ENCODE assay signal across 12 cellular contexts in genomic region chr2:240232264-240232915, GRCh38.
DNase-seq lines count a peak whose midpoint lies in the region; ATAC-seq and TF ChIP-seq lines count a peak whose summit lies in the region.
"Had no signal": no experiment of that assay in that cellular context is flagged by ENCODE, and none has a peak within 500 bp of the region (broad histone marks: within the 10 kb centered on the region; RNA-seq: fewer than 3 reads in every experiment).

No MANE protein-coding gene starts in this region.

- no peaks in the 10 kb centered on the region for H3K79me2 ChIP-seq in KMS-11 (ENCODE audit: insufficient read depth, low read depth)

- H3K9me3 ChIP-seq in BLaER1 treated with 17β-estradiol and CSF1 and Interleukin-3, amounts not matched to agents 10 nM and 100 nM (replicated peaks in 1 of 11): peaks cover 16 to 23% (median 22%) of the 10 kb centered on the region in 11 experiments
- H3K9me3 ChIP-seq in colonic mucosa: no peaks in the 10 kb centered on the region
- H3K9me3 ChIP-seq: SK-N-SH had no signal

- H3K4me3 Mint-ChIP-seq in natural killer cell treated with Interleukin-12 subunit alpha and Interleukin-12 subunit beta and Interleukin-15 and Interleukin-18, amount 100 ng/mL, for 72 hours: no peak overlapping the region

- H3K9me3 Mint-ChIP-seq in natural killer cell treated with Interleukin-12 subunit alpha and Interleukin-12 subunit beta and Interleukin-15 and Interleukin-18, amount 100 ng/mL, for 72 hours: peaks cover 4% of the 10 kb centered on the region

- peak overlapping the region; percentile 80 to 94 (median 89) for H3K4me2 ChIP-seq in BLaER1 treated with 17β-estradiol and CSF1 and Interleukin-3, amounts not matched to agents 10 nM and 100 nM
- peak overlapping the region; percentile 33; the same call in 1 of the 2 replicates for H3K4me2 ChIP-seq in KMS-11
- H3K4me2 ChIP-seq: SK-N-SH had no signal

- peaks cover 48 to 82% (median 75%) of the 10 kb centered on the region in 10 experiments for H3K4me1 ChIP-seq in BLaER1 treated with 17β-estradiol and CSF1 and Interleukin-3, amounts not matched to agents 10 nM and 100 nM
- no peaks in the 10 kb centered on the region for H3K4me1 ChIP-seq in KMS-11 (ENCODE audit: low read depth, poor library complexity, severe bottlenecking)
- H3K4me1 ChIP-seq in colonic mucosa: no peaks in the 10 kb centered on the region

- no peak overlapping the region for H3K27ac Mint-ChIP-seq in natural killer cell treated with Interleukin-12 subunit alpha and Interleukin-12 subunit beta and Interleukin-15 and Interleukin-18, amount 100 ng/mL, for 72 hours
- H3K27ac Mint-ChIP-seq: activated T-cell treated with anti-CD3 and anti-CD28 coated beads, Interleukin-2, amount 50 U/mL, for 72 hours had no signal

- DNase-seq in colonic mucosa (peak; percentile 15), NCI-H2196 treated with DMSO at 0.1 percent for 48 hours (lab: John Stamatoyannopoulos, UW; ENCODE audit: unreplicated experiment) (no peak), ureter (ENCODE audit: low spot score) (no peak)
- peak; percentile 53 for DNase-seq in natural killer cell treated with Interleukin-12 subunit alpha and Interleukin-12 subunit beta and Interleukin-15 and Interleukin-18, amount 100 ng/mL, for 72 hours (ENCODE audit: low spot score)
- DNase-seq: DMS 273 treated with DMSO at 0.1 percent for 48 hours, NCI-H510A treated with DMSO at 0.1 percent for 48 hours had no signal

- H3K36me3 ChIP-seq in BLaER1 treated with 17β-estradiol and CSF1 and Interleukin-3, amounts not matched to agents 10 nM and 100 nM: no peaks in the 10 kb centered on the region
- H3K36me3 ChIP-seq in KMS-11 (ENCODE audit: insufficient read depth) (no peaks in the 10 kb centered on the region), colonic mucosa (no peaks in the 10 kb centered on the region)

- no peak for ATAC-seq in natural killer cell treated with Interleukin-12 subunit alpha and Interleukin-12 subunit beta and Interleukin-15 and Interleukin-18, amount 100 ng/mL, for 72 hours
- no peak for ATAC-seq in HG03045 (IDR thresholded peaks at IDR 0.05; ENCODE audit: unreplicated experiment)
- no peak for ATAC-seq in HG02885 (IDR thresholded peaks at IDR 0.05; ENCODE audit: poor library complexity, unreplicated experiment)

- TF ChIP-seq CTCF in KMS-11 (conservative IDR thresholded peaks at IDR 0.05; ENCODE audit: low read depth, low read length): no peak
- no peak for TF ChIP-seq CTCF in colonic mucosa (IDR thresholded peaks at IDR 0.05)

- H3K27me3 ChIP-seq in BLaER1 treated with 17β-estradiol and CSF1 and Interleukin-3, amounts not matched to agents 10 nM and 100 nM: no peaks in the 10 kb centered on the region
- H3K27me3 ChIP-seq in KMS-11 (ENCODE audit: insufficient read depth, low read depth): no peaks in the 10 kb centered on the region; the same call in 1 of the 2 replicates
- no peaks in the 10 kb centered on the region for H3K27me3 ChIP-seq in colonic mucosa

- H3K27ac ChIP-seq in BLaER1 treated with 17β-estradiol and CSF1 and Interleukin-3, amounts not matched to agents 10 nM and 100 nM: peak overlapping the region in 9 of 11 experiments; percentile 49 to 89 (median 78); a peak in 17 of 22 replicates
- no peak overlapping the region for H3K27ac ChIP-seq in KMS-11
- H3K27ac ChIP-seq in colonic mucosa: no peak overlapping the region

- no peak overlapping the region for H2AFZ ChIP-seq in KMS-11 (ENCODE audit: low read depth)

- peak overlapping the region in 10 of 11 experiments; percentile 51 to 77 (median 66); a peak in 19 of 22 replicates for H3K9ac ChIP-seq in BLaER1 treated with 17β-estradiol and CSF1 and Interleukin-3, amounts not matched to agents 10 nM and 100 nM
- H3K9ac ChIP-seq in KMS-11: no peak overlapping the region
- H3K9ac ChIP-seq in colonic mucosa (ENCODE audit: low read depth in 2 of 2, low read length in 2 of 2): peak overlapping the region; percentile 19 to 24
- H3K9ac ChIP-seq: SK-N-SH had no signal

- peaks cover 0 to 22% (median 0%) of the 10 kb centered on the region in 11 experiments; a peak in 3 of 22 replicates for H4K20me1 ChIP-seq in BLaER1 treated with 17β-estradiol and CSF1 and Interleukin-3, amounts not matched to agents 10 nM and 100 nM
- no peaks in the 10 kb centered on the region for H4K20me1 ChIP-seq in KMS-11 (ENCODE audit: insufficient read depth)

- no peaks in the 10 kb centered on the region for H3K4me1 Mint-ChIP-seq in natural killer cell treated with Interleukin-12 subunit alpha and Interleukin-12 subunit beta and Interleukin-15 and Interleukin-18, amount 100 ng/mL, for 72 hours (ENCODE audit: low read depth in 2 of 2)

- peak overlapping the region in 6 of 10 experiments; percentile 36 to 62 (median 49); a peak in 6 of 20 replicates for H3K4me3 ChIP-seq in BLaER1 treated with 17β-estradiol and CSF1 and Interleukin-3, amounts not matched to agents 10 nM and 100 nM
- no peak overlapping the region for H3K4me3 ChIP-seq in KMS-11 (IDR thresholded peaks at IDR 0.05; ENCODE audit: insufficient read depth, low read depth, low read length)
- H3K4me3 ChIP-seq in colonic mucosa: no peak overlapping the region

- intact Hi-C loops in colonic mucosa (cut with DNase I): loop anchor here (2.0 kb wide), 1 partner anchor 206 kb away; no protein-coding TSS in a partner anchor

- peaks cover 12% of the 10 kb centered on the region for H3K36me3 Mint-ChIP-seq in natural killer cell treated with Interleukin-12 subunit alpha and Interleukin-12 subunit beta and Interleukin-15 and Interleukin-18, amount 100 ng/mL, for 72 hours

- H3K27me3 Mint-ChIP-seq in natural killer cell treated with Interleukin-12 subunit alpha and Interleukin-12 subunit beta and Interleukin-15 and Interleukin-18, amount 100 ng/mL, for 72 hours: peaks cover 17 to 23% of the 10 kb centered on the region in 2 donors

Comparison
In these comparisons a context has a peak if more than half of its experiments do, and no peak if none do; other contexts are left out.
1. H3K27ac ChIP-seq: peak in BLaER1 treated with 17β-estradiol and CSF1 and Interleukin-3, amounts not matched to agents 10 nM and 100 nM (9 of 11); none in KMS-11 (single experiment) and colonic mucosa (single experiment).
2. H3K4me3 ChIP-seq: peak in BLaER1 treated with 17β-estradiol and CSF1 and Interleukin-3, amounts not matched to agents 10 nM and 100 nM (6 of 10); none in KMS-11 (single experiment) and colonic mucosa (single experiment).
3. DNase-seq: peak in colonic mucosa (single experiment) and natural killer cell treated with Interleukin-12 subunit alpha and Interleukin-12 subunit beta and Interleukin-15 and Interleukin-18, amount 100 ng/mL, for 72 hours (single experiment); none in NCI-H2196 treated with DMSO at 0.1 percent for 48 hours (single experiment) and ureter (single experiment).